8 cellular contexts compared by ENCODE assay signal in genomic region chr21:33268392-33268735, GRCh38. TPM values are rescaled to one million over a fixed set of nuclear protein-coding genes. Genes with fewer than 3 reads are reported as not detected.
DNase-seq lines count a peak whose midpoint lies in the region; ATAC-seq, FAIRE-seq and TF ChIP-seq lines count a peak whose summit lies in the region.

No MANE protein-coding gene starts in this region.

- BruUV-seq in OCI-LY7 (replicated peaks; lab: Mats Ljungman, UMichigan): no TSS peak

- peak; percentile 8 for TF ChIP-seq POLR2A in GM18505 (IDR thresholded peaks at IDR 0.05; ENCODE audit: borderline replicate concordance, extremely low read depth, insufficient read depth, insufficient read length)

- H3K36me3 ChIP-seq in OCI-LY7 (ENCODE audit: insufficient read depth, low read length): peaks cover 76% of the 10 kb centered on the region

- intact Hi-C loops in OCI-LY7 (cut with micrococcal nuclease; ENCODE audit: unreplicated experiment): loop anchor here (5.0 kb wide), 3 partner anchors 36 to 496 kb away; partner anchors contain the start of gene PAXBP1
- intact Hi-C loops in natural killer cell (cut with micrococcal nuclease): loop anchor here (10.0 kb wide), 1 partner anchor 46 kb away; no protein-coding TSS in a partner anchor

- POLR2A ChIA-PET in OCI-LY7 (lab: Charles Lee): interaction anchor here (0.5 to 2.5 kb wide), 7 partner anchors 8 to 193 kb away, joined by 3 to 6 read pairs (median 3); no protein-coding TSS in a partner anchor

- H3K27me3 Mint-ChIP-seq in natural killer cell (ENCODE audit: low read depth in 2 of 2): no peaks in the 10 kb centered on the region

- CTCF ChIA-PET in OCI-LY7 (lab: Charles Lee; ENCODE audit: unreplicated experiment): no interaction called here

- TF ChIP-seq CTCF in OCI-LY7 (conservative IDR thresholded peaks at IDR 0.05; ENCODE audit: low read length): no peak
- no peak for TF ChIP-seq CTCF in natural killer cell (IDR thresholded peaks at IDR 0.05)
- TF ChIP-seq CTCF in D721Med (IDR thresholded peaks at IDR 0.05; ENCODE audit: insufficient read depth, missing control alignments): no peak

- peak overlapping the region; percentile 98 for H3K4me3 Mint-ChIP-seq in natural killer cell

- H3K36me3 Mint-ChIP-seq in natural killer cell: no peaks in the 10 kb centered on the region

- H3K27ac Mint-ChIP-seq in natural killer cell: peak overlapping the region; percentile 94 to 95

- H3K4me2 ChIP-seq in OCI-LY7 (ENCODE audit: low read length): peak overlapping the region; percentile 97

- peaks cover 52% of the 10 kb centered on the region for H3K4me1 ChIP-seq in OCI-LY7 (ENCODE audit: insufficient read depth, low read length, poor library complexity, severe bottlenecking)

- 0 out of 2 replicates have a peak, but pooled peaks cover 7% of the 10 kb centered on the region for H4K20me1 ChIP-seq in OCI-LY7 (ENCODE audit: insufficient read depth, low read length)

- no peak for FAIRE-seq in D721Med (lab: Jason Lieb, UNC)

- ATAC-seq in GM18505 (IDR thresholded peaks at IDR 0.05; ENCODE audit: unreplicated experiment): peak; percentile 7
- ATAC-seq in GM21737 (IDR thresholded peaks at IDR 0.05; ENCODE audit: unreplicated experiment): peak; percentile 15
- no peak for ATAC-seq in natural killer cell

- H3K9me2 ChIP-seq in OCI-LY7 (ENCODE audit: insufficient read depth, low read length): no peaks in the 10 kb centered on the region

- H3K9me3 Mint-ChIP-seq in natural killer cell: no peaks in the 10 kb centered on the region

- no peaks in the 10 kb centered on the region for H3K9me3 ChIP-seq in OCI-LY7 (ENCODE audit: low read length)

- no peak for DNase-seq in OCI-LY7 (ENCODE audit: low spot score)
- no peak for DNase-seq in natural killer cell
- no peak for DNase-seq in NK-92 treated with Interleukin-12 subunit alpha and Interleukin-12 subunit beta, amount 100 ng/mL, for 24 hours (lab: John Stamatoyannopoulos, UW)
- DNase-seq in D721Med (ENCODE audit: insufficient read length, low spot score): no peak
- DNase-seq in NCI-H2171 (lab: John Stamatoyannopoulos, UW): no peak
- DNase-seq in NCI-H2227 treated with DMSO at 0.1 percent for 48 hours (lab: John Stamatoyannopoulos, UW): no peak

- no peak overlapping the region for H2AFZ ChIP-seq in OCI-LY7 (ENCODE audit: low read length)

- H3K79me2 ChIP-seq in OCI-LY7 (ENCODE audit: insufficient read depth, low read depth, low read length): peaks cover 52% of the 10 kb centered on the region; the same call in 1 of the 2 replicates

- peaks cover 60 to 63% of the 10 kb centered on the region in 2 donors for H3K4me1 Mint-ChIP-seq in natural killer cell

- peak overlapping the region; percentile 78 for H3K4me3 ChIP-seq in OCI-LY7 (ENCODE audit: low read depth, low read length, poor library complexity, severe bottlenecking)

- H3K27ac ChIP-seq in OCI-LY7 (ENCODE audit: low read depth, low read length, poor library complexity, severe bottlenecking): peak overlapping the region; percentile 70

RNA-seq across cellular contexts. Expression of gene IL10RB, which starts 2.2 kb away (rescaled TPM):
- total RNA-seq in OCI-LY7 (2014; rRNA removed; shearing (Covaris generic)): 44.3 and 48.0 TPM in 2 replicates
- 48.3 and 54.5 TPM in 2 replicates for total RNA-seq in OCI-LY7 (2022)
- total RNA-seq in natural killer cell: 10 to 100 TPM; 18.4 to 27.8 (median 27.3) TPM

RNA-seq across cellular contexts. Expression of gene IFNAR2, which starts 38.6 kb away (rescaled TPM):
- 22.1 and 24.8 TPM in 2 replicates for total RNA-seq in OCI-LY7 (2014; rRNA removed; shearing (Covaris generic))
- total RNA-seq in OCI-LY7 (2022): 93.5 and 114 TPM in 2 replicates
- total RNA-seq in natural killer cell: 100 to 1,000 TPM in 1 of 3 donors, 10 to 100 TPM in 2; 65.4 to 105 (median 70.9) TPM

RNA-seq across cellular contexts. Expression of gene IFNAR1, which starts 56.4 kb away (rescaled TPM):
- 17.0 and 18.1 TPM in 2 replicates for total RNA-seq in OCI-LY7 (2014; rRNA removed; shearing (Covaris generic))
- 60.8 and 65.2 TPM in 2 replicates for total RNA-seq in OCI-LY7 (2022)
- 10 to 100 TPM; 15.0 to 21.3 (median 19.3) TPM for total RNA-seq in natural killer cell

Comparison
In these comparisons a context has a peak if more than half of its experiments do, and no peak if none do; other contexts are left out.
1. ATAC-seq: peak in GM18505 (single experiment) and GM21737 (single experiment); none in natural killer cell (0 of 3).